In genomic region chr6:41559655-41560439, GRCh38 we compare ENCODE assay signal across 10 cellular contexts. TPM values are rescaled to one million over a fixed set of nuclear protein-coding genes. Genes with fewer than 3 reads are reported as not detected.
DNase-seq lines count a peak whose midpoint lies in the region; ATAC-seq, FAIRE-seq and TF ChIP-seq lines count a peak whose summit lies in the region.
"Had no signal": no experiment of that assay in that cellular context is flagged by ENCODE, and none has a peak within 500 bp of the region (broad histone marks: within the 10 kb centered on the region; RNA-seq: fewer than 3 reads in every experiment).

No MANE protein-coding gene starts in this region.

- H3K4me1 ChIP-seq in OCI-LY3 (ENCODE audit: low read length) (peaks cover 11% of the 10 kb centered on the region), psoas muscle (peaks cover 24% of the 10 kb centered on the region)

- ATAC-seq in psoas muscle, result no peak
- ATAC-seq in HG03460 (IDR thresholded peaks at IDR 0.05; ENCODE audit: unreplicated experiment), result no peak

- H3K4me3 ChIP-seq in OCI-LY3 (ENCODE audit: low read length) (peak overlapping the region; percentile 79), fibroblast of villous mesenchyme (ENCODE audit: low read depth, low read length) (peak overlapping the region; percentile 59), psoas muscle (peak overlapping the region; percentile 58)
- H3K4me3 ChIP-seq: SK-N-MC had no signal

- 82 to 85% (median 84%) methylated on average over 7 of the region's 7 CpGs for WGBS in psoas muscle, 3 donors

- TF ChIP-seq CTCF in OCI-LY3 (IDR thresholded peaks at IDR 0.05; ENCODE audit: low read depth, low read length) (no peak), fibroblast of villous mesenchyme (IDR thresholded peaks at IDR 0.05; ENCODE audit: insufficient read depth, low read depth, low read length) (no peak), psoas muscle (IDR thresholded peaks at IDR 0.05) (no peak)

- H4K20me1 ChIP-seq in OCI-LY3 (ENCODE audit: insufficient read depth, low read length), result peaks cover 40% of the 10 kb centered on the region

- peaks cover 53% of the 10 kb centered on the region for H3K79me2 ChIP-seq in OCI-LY3 (ENCODE audit: low read length)

- no peak overlapping the region for H2AFZ ChIP-seq in OCI-LY3 (ENCODE audit: low read depth, low read length)

- H3K27me3 ChIP-seq in OCI-LY3 (ENCODE audit: low read depth, low read length) (no peaks in the 10 kb centered on the region), psoas muscle (ENCODE audit: insufficient read depth in 3 of 3, low read length in 2 of 3) (no peaks in the 10 kb centered on the region)

- intact Hi-C loops in psoas muscle (cut with DNase I), result no loop called here

- DNase-seq in GM12891 (ENCODE audit: insufficient read length, low spot score) (no peak), fibroblast of villous mesenchyme (ENCODE audit: low read depth) (no peak), psoas muscle (no peak), NCI-H146 (lab: John Stamatoyannopoulos, UW) (no peak), ecto neural progenitor cell (ENCODE audit: low spot score) (no peak), NCI-H2171 (lab: John Stamatoyannopoulos, UW) (no peak)
- DNase-seq: NCI-H1092 treated with DMSO at 0.1 percent for 48 hours had no signal

- H3K9me3 ChIP-seq in OCI-LY3 (ENCODE audit: insufficient read depth, low read length) (no peaks in the 10 kb centered on the region), psoas muscle (no peaks in the 10 kb centered on the region)

- TF ChIP-seq POLR2A in GM12891 (IDR thresholded peaks at IDR 0.05; ENCODE audit: low read depth, low read length), result no peak

- peak overlapping the region; percentile 68 for H3K4me2 ChIP-seq in OCI-LY3 (ENCODE audit: low read length)

- H3K27ac ChIP-seq in OCI-LY3 (ENCODE audit: low read length) (no peak overlapping the region), psoas muscle (no peak overlapping the region)

- FAIRE-seq in GM12891 (lab: Jason Lieb, UNC), result peak; percentile 41

- H3K9ac ChIP-seq in OCI-LY3 (ENCODE audit: low read length), result peak overlapping the region; percentile 72

- H3K36me3 ChIP-seq in OCI-LY3 (replicated peaks; ENCODE audit: low read depth, low read length), result no peaks in the 10 kb centered on the region
- H3K36me3 ChIP-seq in psoas muscle (ENCODE audit: insufficient read depth in 1 of 2, low read depth in 1 of 2), result no peaks in the 10 kb centered on the region

TF ChIP-seq in GM12891, 5 proteins besides CTCF, POLR2A, EP300 and RAD21:
- no peak for TF ChIP-seq PAX5 (IDR thresholded peaks at IDR 0.05; ENCODE audit: insufficient read depth, low read length, severe bottlenecking)
- TF ChIP-seq SPI1 (IDR thresholded peaks at IDR 0.05; ENCODE audit: low read depth, low read length), result no peak
- TF ChIP-seq TAF1 (IDR thresholded peaks at IDR 0.05; ENCODE audit: low read depth, low read length), result no peak
- TF ChIP-seq POU2F2 (IDR thresholded peaks at IDR 0.05; ENCODE audit: low read depth, low read length), result no peak
- no peak for TF ChIP-seq POLR2AphosphoS5 (IDR thresholded peaks at IDR 0.05; ENCODE audit: low read depth, low read length)

RNA-seq across cellular contexts. Expression of gene FOXP4, which starts 13.7 kb away (rescaled TPM):
- 18.2 TPM for polyA plus RNA-seq in GM12891 (2012; ENCODE audit: low read depth, missing spikeins)
- total RNA-seq in fibroblast of villous mesenchyme (2.2 and 4.5 TPM in 2 replicates), psoas muscle (10 to 100 TPM in 2 of 4 donors, 1 to 10 TPM in 2; 6.4 to 12.2 (median 9.9) TPM)
- polyA plus RNA-seq in psoas muscle, result 1 to 10 TPM; 4.6 to 7.5 (median 5.9) TPM
